ENCODE assay signal across 8 cellular contexts in the genomic region with DNA sequence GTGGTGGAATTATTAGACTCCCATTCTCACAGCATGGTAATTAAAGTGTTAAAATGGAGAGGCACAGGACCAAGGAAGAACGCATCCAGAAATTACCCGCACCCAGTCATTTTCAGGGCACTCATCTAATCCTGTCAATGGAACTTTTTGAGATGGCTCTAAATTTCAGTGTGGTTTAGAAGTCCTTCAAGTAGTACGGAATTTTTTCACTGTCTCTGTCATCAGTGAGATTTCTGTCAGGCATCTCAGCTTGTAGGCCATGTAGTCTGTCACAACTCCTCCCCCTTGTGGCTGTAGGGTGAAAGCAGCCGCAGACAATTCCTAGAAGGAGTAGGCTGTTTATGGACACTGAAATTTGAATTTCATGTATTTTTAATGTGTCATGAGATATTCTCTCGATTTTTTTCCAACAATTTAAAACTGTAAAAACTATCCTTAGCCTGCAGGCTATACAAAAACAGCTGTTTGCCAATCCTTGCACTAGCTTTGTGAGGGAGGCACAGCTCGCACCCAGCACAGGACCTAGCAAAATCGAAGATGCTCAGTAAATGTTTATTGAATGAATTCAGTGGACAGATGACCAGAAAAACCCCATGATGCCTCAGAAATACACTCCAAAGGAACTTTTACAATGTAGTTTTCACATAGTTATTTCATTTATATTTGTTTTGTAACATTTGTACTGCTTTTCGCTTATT.
DNase-seq lines count a peak whose midpoint lies in the region; ATAC-seq and TF ChIP-seq lines count a peak whose summit lies in the region.

No MANE protein-coding gene starts in this region.

- peak; percentile 56 for DNase-seq in NCI-H748 (lab: John Stamatoyannopoulos, UW; ENCODE audit: unreplicated experiment)
- DNase-seq in activated CD4-positive, alpha-beta T cell treated with anti-CD3 and anti-CD28 coated beads, Interleukin-2, amount 50 U/mL, for 4 hours: peak; percentile 55 to 58
- peak; percentile 55 to 58 (median 56) for DNase-seq in effector memory CD8-positive, alpha-beta T cell
- DNase-seq in medulla oblongata (ENCODE audit: extremely low spot score): peak; percentile 92
- DNase-seq in stimulated activated CD8-positive, alpha-beta memory T cell treated with anti-CD3 and anti-CD28 coated beads, Interleukin-2, amount 100 ng/mL, for 48 hours (ENCODE audit: low read depth in 2 of 2): peak; percentile 7 to 24

- peaks cover 17% of the 10 kb centered on the region for H3K36me3 Mint-ChIP-seq in effector memory CD8-positive, alpha-beta T cell (ENCODE audit: insufficient read depth)

- H3K27ac Mint-ChIP-seq in effector memory CD8-positive, alpha-beta T cell: no peak overlapping the region

- TF ChIP-seq CTCF in GM12872 (IDR thresholded peaks at IDR 0.05; ENCODE audit: insufficient read depth, low read depth, low read length): peak; percentile 80

- ATAC-seq in HG03280 (IDR thresholded peaks at IDR 0.05; ENCODE audit: unreplicated experiment) (peak; percentile 55), HG02970 (IDR thresholded peaks at IDR 0.05; ENCODE audit: low FRiP score, unreplicated experiment) (no peak)
- ATAC-seq in effector memory CD8-positive, alpha-beta T cell (replicated peaks): peak; percentile 98

- H3K4me1 Mint-ChIP-seq in effector memory CD8-positive, alpha-beta T cell (ENCODE audit: low read depth in 2 of 2): peaks cover 1 to 8% of the 10 kb centered on the region in 2 donors

- peaks cover 0 to 5% of the 10 kb centered on the region in 2 donors for H3K27me3 Mint-ChIP-seq in effector memory CD8-positive, alpha-beta T cell

- H3K4me3 Mint-ChIP-seq in effector memory CD8-positive, alpha-beta T cell: no peak overlapping the region

- no peaks in the 10 kb centered on the region for H3K9me3 Mint-ChIP-seq in effector memory CD8-positive, alpha-beta T cell

Comparison
In these comparisons a context has a peak if more than half of its experiments do, and no peak if none do; other contexts are left out.
1. DNase-seq: peak in every context shown above with its lines; median percentile 92 in medulla oblongata; 56 in activated CD4-positive, alpha-beta T cell treated with anti-CD3 and anti-CD28 coated beads, Interleukin-2, amount 50 U/mL, for 4 hours; 56 in NCI-H748; 56 in effector memory CD8-positive, alpha-beta T cell; 16 in stimulated activated CD8-positive, alpha-beta memory T cell treated with anti-CD3 and anti-CD28 coated beads, Interleukin-2, amount 100 ng/mL, for 48 hours.